Comparison of ENCODE assay signal across 10 cellular contexts in the genomic region with DNA sequence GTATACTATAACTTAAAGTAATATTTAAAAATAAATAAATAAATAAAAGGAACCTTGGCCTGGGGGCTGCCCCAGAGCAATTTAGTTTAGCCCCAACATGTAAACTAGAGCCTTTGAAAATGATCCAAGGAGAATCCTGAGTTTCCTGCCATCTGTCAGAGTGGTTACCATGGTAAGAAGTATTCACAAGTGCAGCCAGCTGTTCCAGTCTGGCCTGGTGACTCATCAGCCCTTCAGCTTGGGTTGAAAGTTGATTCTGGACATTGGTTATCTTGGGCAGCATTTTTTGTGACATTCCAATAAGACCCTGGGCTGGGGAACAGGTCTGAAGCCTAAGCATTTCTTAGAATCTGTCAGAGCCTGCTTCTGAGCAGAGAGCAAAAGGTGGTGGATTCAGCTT.
A peak's percentile ranks its signal among the peaks of the same experiment; 100 is the strongest.
DNase-seq lines count a peak whose midpoint lies in the region; ATAC-seq, FAIRE-seq and TF ChIP-seq lines count a peak whose summit lies in the region.
"Had no signal": no experiment of that assay in that cellular context is flagged by ENCODE, and none has a peak within 500 bp of the region (broad histone marks: within the 10 kb centered on the region; RNA-seq: fewer than 3 reads in every experiment).

No MANE protein-coding gene starts in this region.

- H3K9me3 ChIP-seq in endodermal cell (ENCODE audit: control insufficient read depth, low read length) (no peaks in the 10 kb centered on the region), parathyroid adenoma (ENCODE audit: control insufficient read depth, low read length) (no peaks in the 10 kb centered on the region), Peyer's patch (no peaks in the 10 kb centered on the region), neuronal stem cell (replicated peaks in 1 of 2; ENCODE audit: control insufficient read depth in 2 of 2, insufficient read depth in 1 of 2, low read depth in 1 of 2, low read length in 2 of 2) (peaks cover 0 to 4% of the 10 kb centered on the region in 2 donors)

- DNase-seq in GM04503 (ENCODE audit: low read depth) (peak; percentile 55), NCI-H524 treated with DMSO at 0.1 percent for 48 hours (lab: John Stamatoyannopoulos, UW) (peak; percentile 62), endodermal cell (no peak), GM12892 (ENCODE audit: insufficient read length) (no peak), Peyer's patch (no peak), neuronal stem cell (ENCODE audit: low spot score) (no peak)

- H3K27ac Mint-ChIP-seq in endodermal cell, result peak overlapping the region; percentile 58
- H3K27ac Mint-ChIP-seq: activated naive CD8-positive, alpha-beta T cell had no signal

- H4K91ac ChIP-seq in neuronal stem cell (ENCODE audit: low read depth, low read length, poor library complexity), result no peak overlapping the region

- H3K27ac ChIP-seq in endodermal cell (ENCODE audit: low read depth, low read length) (peak overlapping the region; percentile 13), parathyroid adenoma (peak overlapping the region; percentile 87), Peyer's patch (no peak overlapping the region), neuronal stem cell (replicated peaks; ENCODE audit: low read length) (no peak overlapping the region)

- H3K79me2 ChIP-seq in parathyroid adenoma, result no peaks in the 10 kb centered on the region

- no peak overlapping the region for H3K14ac ChIP-seq in neuronal stem cell (ENCODE audit: low read length)

- H3K36me3 ChIP-seq in endodermal cell (ENCODE audit: control insufficient read depth, insufficient read depth, low read length) (no peaks in the 10 kb centered on the region), parathyroid adenoma (ENCODE audit: control insufficient read depth, insufficient read depth, low read length) (no peaks in the 10 kb centered on the region), Peyer's patch (no peaks in the 10 kb centered on the region), neuronal stem cell (replicated peaks in 1 of 2; ENCODE audit: control insufficient read depth in 2 of 2, insufficient read depth in 2 of 2, low read length in 2 of 2) (no peaks in the 10 kb centered on the region)

- no peaks in the 10 kb centered on the region for H3K4me1 Mint-ChIP-seq in endodermal cell

- H3K36me3 Mint-ChIP-seq in endodermal cell (ENCODE audit: low read depth), result no peaks in the 10 kb centered on the region
- H3K36me3 Mint-ChIP-seq: activated naive CD8-positive, alpha-beta T cell had no signal

- no peak for FAIRE-seq in GM12892 (lab: Jason Lieb, UNC)
- FAIRE-seq: keratinocyte had no signal

- H3K4me3 ChIP-seq in endodermal cell (ENCODE audit: low read length), result no peak overlapping the region
- H3K4me3 ChIP-seq in parathyroid adenoma (ENCODE audit: low read depth, low read length), result no peak overlapping the region
- no peak overlapping the region for H3K4me3 ChIP-seq in Peyer's patch
- no peak overlapping the region for H3K4me3 ChIP-seq in neuronal stem cell (ENCODE audit: low read length in 2 of 2)

- no peak overlapping the region for H2BK5ac ChIP-seq in neuronal stem cell (ENCODE audit: low read length)

- no peak for ATAC-seq in GM19324 (IDR thresholded peaks at IDR 0.05; ENCODE audit: low FRiP score, unreplicated experiment)

- peaks cover 7% of the 10 kb centered on the region for H3K9me3 Mint-ChIP-seq in endodermal cell

- no peaks in the 10 kb centered on the region for H3K27me3 ChIP-seq in endodermal cell (ENCODE audit: control insufficient read depth, insufficient read depth, low read length, poor library complexity, severe bottlenecking)
- no peaks in the 10 kb centered on the region for H3K27me3 ChIP-seq in parathyroid adenoma (ENCODE audit: control insufficient read depth, insufficient read depth, low read length)
- no peaks in the 10 kb centered on the region for H3K27me3 ChIP-seq in Peyer's patch
- no peaks in the 10 kb centered on the region for H3K27me3 ChIP-seq in neuronal stem cell (ENCODE audit: control insufficient read depth in 3 of 3, insufficient read depth in 3 of 3, low read depth in 1 of 3, low read length in 3 of 3)

- H3K27me3 Mint-ChIP-seq in endodermal cell (ENCODE audit: insufficient read depth), result no peaks in the 10 kb centered on the region
- H3K27me3 Mint-ChIP-seq: activated naive CD8-positive, alpha-beta T cell had no signal

- TF ChIP-seq POLR2A in GM12892 (IDR thresholded peaks at IDR 0.05; ENCODE audit: low read depth, low read length), result no peak
- no peak for TF ChIP-seq POLR2A in Peyer's patch (IDR thresholded peaks at IDR 0.05)

- no peak overlapping the region for H3K4ac ChIP-seq in neuronal stem cell (ENCODE audit: low read length)

- H2BK120ac ChIP-seq in neuronal stem cell (ENCODE audit: low read depth, low read length), result no peak overlapping the region

- TF ChIP-seq CTCF in endodermal cell (conservative IDR thresholded peaks at IDR 0.05) (no peak), parathyroid adenoma (IDR thresholded peaks at IDR 0.05) (no peak), Peyer's patch (IDR thresholded peaks at IDR 0.05) (no peak)

- no peak overlapping the region for H3K18ac ChIP-seq in neuronal stem cell (ENCODE audit: low read length)

- no peak overlapping the region for H2BK12ac ChIP-seq in neuronal stem cell (ENCODE audit: low read length)

- H2BK15ac ChIP-seq in neuronal stem cell (ENCODE audit: low read length), result no peak overlapping the region

- H3K4me1 ChIP-seq in endodermal cell (ENCODE audit: control insufficient read depth, insufficient read depth, low read length) (peaks cover 8% of the 10 kb centered on the region), parathyroid adenoma (peaks cover 19% of the 10 kb centered on the region), Peyer's patch (no peaks in the 10 kb centered on the region), neuronal stem cell (ENCODE audit: control insufficient read depth in 2 of 2, insufficient read depth in 1 of 2, low read depth in 1 of 2, low read length in 2 of 2) (peaks cover 7 to 21% of the 10 kb centered on the region in 2 donors)

- H3K4me2 ChIP-seq in parathyroid adenoma (ENCODE audit: low read length), result no peak overlapping the region
- H3K4me2 ChIP-seq in neuronal stem cell (ENCODE audit: insufficient read depth, low read length, poor library complexity, severe bottlenecking), result no peak overlapping the region

- no peak overlapping the region for H4K8ac ChIP-seq in neuronal stem cell (ENCODE audit: low read depth, low read length)

- H3K9ac ChIP-seq in endodermal cell (ENCODE audit: extremely low read depth, low read length, poor library complexity, severe bottlenecking) (no peak overlapping the region), parathyroid adenoma (no peak overlapping the region), neuronal stem cell (ENCODE audit: low read depth, low read length, poor library complexity) (no peak overlapping the region)

- no peak overlapping the region for H3K23ac ChIP-seq in neuronal stem cell (ENCODE audit: low read depth, low read length, poor library complexity)

- H3K4me3 Mint-ChIP-seq in endodermal cell, result no peak overlapping the region
- H3K4me3 Mint-ChIP-seq: activated naive CD8-positive, alpha-beta T cell had no signal

- H2AK5ac ChIP-seq in neuronal stem cell (ENCODE audit: low read depth, low read length), result no peak overlapping the region

- H2AFZ ChIP-seq in parathyroid adenoma, result no peak overlapping the region
- no peak overlapping the region for H2AFZ ChIP-seq in neuronal stem cell (ENCODE audit: low read length)

- H3K79me1 ChIP-seq in neuronal stem cell (ENCODE audit: low read depth, low read length), result no peaks in the 10 kb centered on the region

Comparison
In these comparisons a context has a peak if more than half of its experiments do, and no peak if none do; other contexts are left out.
1. DNase-seq: peak in GM04503 (single experiment) and NCI-H524 treated with DMSO at 0.1 percent for 48 hours (single experiment); none in endodermal cell (single experiment), GM12892 (single experiment), Peyer's patch (0 of 3) and neuronal stem cell (single experiment).
2. H3K27ac ChIP-seq: peak in endodermal cell (single experiment) and parathyroid adenoma (single experiment); none in Peyer's patch (0 of 4) and neuronal stem cell (single experiment).